8 cellular contexts compared by ENCODE assay signal in the genomic region with DNA sequence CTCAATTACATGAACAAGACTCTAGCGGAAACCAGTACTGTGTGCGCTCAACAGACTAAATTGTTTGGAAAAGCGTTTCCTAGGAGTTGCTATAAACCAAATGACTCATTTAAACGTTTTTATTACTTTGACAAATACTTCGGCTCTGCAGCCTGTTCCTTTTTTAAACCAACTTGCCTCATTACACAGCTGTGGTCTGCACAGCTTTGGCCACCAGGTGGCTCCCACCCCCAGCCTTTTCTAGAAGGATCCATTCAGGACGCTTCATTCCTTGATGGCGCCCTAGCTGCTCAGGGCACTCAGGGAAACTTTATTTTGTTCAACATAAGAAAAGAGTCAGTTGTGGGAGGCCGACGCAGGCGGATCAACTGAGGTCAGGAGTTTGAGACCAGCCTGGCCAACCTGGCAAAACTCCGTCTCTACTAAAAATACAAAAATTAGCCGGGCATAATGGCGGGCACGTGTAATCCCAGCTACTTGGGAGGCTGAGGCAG. TPM values are rescaled to one million over a fixed set of nuclear protein-coding genes. Genes with fewer than 3 reads are reported as not detected.
DNase-seq lines count a peak whose midpoint lies in the region; FAIRE-seq and TF ChIP-seq lines count a peak whose summit lies in the region.

No MANE protein-coding gene starts in this region.

- TF ChIP-seq EP300 in neural cell (conservative IDR thresholded peaks at IDR 0.05; ENCODE audit: poor library complexity, severe bottlenecking) = no peak

- no peaks in the 10 kb centered on the region for H3K36me3 ChIP-seq in neural cell (ENCODE audit: insufficient read depth, low read length)

- H3K79me2 ChIP-seq in neural cell (replicated peaks; ENCODE audit: insufficient read depth, low read length) = no peaks in the 10 kb centered on the region

- H3K9me3 ChIP-seq in neural cell (ENCODE audit: low read length) = no peaks in the 10 kb centered on the region

- peak; percentile 82 for TF ChIP-seq RAD21 in neural cell (conservative IDR thresholded peaks at IDR 0.05)

- TF ChIP-seq CTCF in GM13977 (IDR thresholded peaks at IDR 0.05; ENCODE audit: extremely low read depth, insufficient read depth, missing control alignments) (peak; percentile 89), RWPE1 (conservative IDR thresholded peaks at IDR 0.05; ENCODE audit: low read depth) (peak; percentile 90), fibroblast of the aortic adventitia (IDR thresholded peaks at IDR 0.05; ENCODE audit: insufficient read depth, low read length) (peak; percentile 93), neural cell (IDR thresholded peaks at IDR 0.05; ENCODE audit: poor library complexity, severe bottlenecking) (peak; percentile 85)

- H4K20me1 ChIP-seq in neural cell (ENCODE audit: insufficient read depth) = no peaks in the 10 kb centered on the region

- no peak overlapping the region for H3K4me2 ChIP-seq in neural cell (ENCODE audit: low read length)

- H3F3A ChIP-seq in neural cell (ENCODE audit: insufficient read depth, low read length, poor library complexity, severe bottlenecking) = no peaks in the 10 kb centered on the region

- no peak overlapping the region for H2AFZ ChIP-seq in neural cell (ENCODE audit: low read depth, low read length)

- no peaks in the 10 kb centered on the region for H3K9me2 ChIP-seq in neural cell (ENCODE audit: insufficient read depth, low read length)

- CTCF ChIA-PET in RWPE1 (lab: Yijun Ruan, JAX) = interaction anchor here (0.5 to 1.1 kb wide), 11 partner anchors 16 to 533 kb away, joined by 3 to 5 read pairs (median 4); no protein-coding TSS in a partner anchor

- in situ Hi-C loops in GM13977 (cut with MboI; ENCODE audit: low pct_unique_long_range_greater_than_20kb, low sequenced_read_pairs, unreplicated experiment) (loop anchor here (25.0 kb wide), 2 partner anchors 344 to 544 kb away; no protein-coding TSS in a partner anchor), KBM-7 (cut with MboI; ENCODE audit: low pct_unique_long_range_greater_than_20kb, low sequenced_read_pairs) (no loop called here)

- no peak overlapping the region for H3K4me3 ChIP-seq in fibroblast of the aortic adventitia (ENCODE audit: low read depth, low read length)
- no peak overlapping the region for H3K4me3 ChIP-seq in neural cell (ENCODE audit: low read length)

- POLR2A ChIA-PET in RWPE1 (lab: Yijun Ruan, JAX; ENCODE audit: low non-redundant PET) = no interaction called here

- peak; percentile 83 for DNase-seq in GM13977 (ENCODE audit: low spot score)
- peak; percentile 91 for DNase-seq in KBM-7
- peak; percentile 84 for DNase-seq in RWPE1 (ENCODE audit: low spot score)
- DNase-seq in activated T-helper 1 cell treated with anti-CD3 and anti-CD28 coated beads, Interleukin-2, amount 50 U/mL, for 16 hours (ENCODE audit: low read depth in 1 of 2, low spot score in 1 of 2) = peak; percentile 21 to 25
- DNase-seq in fibroblast of the aortic adventitia (ENCODE audit: low read depth) = peak; percentile 97
- DNase-seq in stimulated activated naive CD4-positive, alpha-beta T cell treated with Interleukin-2 at 50 U/mL for 16 hours (lab: John Stamatoyannopoulos, UW) = peak; percentile 8

- FAIRE-seq in A204.1 (lab: Jason Lieb, UNC) = peak; percentile 91

- H3K27me3 ChIP-seq in neural cell (ENCODE audit: insufficient read depth, low read depth, low read length) = no peaks in the 10 kb centered on the region

- H3K9ac ChIP-seq in neural cell (ENCODE audit: low read length) = no peak overlapping the region

- H3K27ac ChIP-seq in RWPE1 (peak overlapping the region; percentile 76), neural cell (ENCODE audit: low read length) (no peak overlapping the region)

TF ChIP-seq in neural cell, 6 proteins besides CTCF, POLR2A, EP300 and RAD21:
- TF ChIP-seq MXI1 (conservative IDR thresholded peaks at IDR 0.05; ENCODE audit: poor library complexity, severe bottlenecking) (no peak), SMC3 (conservative IDR thresholded peaks at IDR 0.05; ENCODE audit: poor library complexity) (peak; percentile 92)

RNA-seq across cellular contexts. Expression of a gene that starts 41.0 kb away (rescaled TPM):
- 11.8 and 25.8 TPM in 2 replicates for total RNA-seq in fibroblast of the aortic adventitia (ENCODE audit: low replicate concordance)
- 12.8 and 13.0 TPM in 2 replicates for polyA plus RNA-seq in neural cell
- polyA minus RNA-seq in neural cell = 40.2 and 47.2 TPM in 2 replicates

Comparison
In these comparisons a context has a peak if more than half of its experiments do, and no peak if none do; other contexts are left out.
1. DNase-seq: peak in every context shown above with its lines; median percentile 97 in fibroblast of the aortic adventitia; 91 in KBM-7; 84 in RWPE1; 83 in GM13977; 23 in activated T-helper 1 cell treated with anti-CD3 and anti-CD28 coated beads, Interleukin-2, amount 50 U/mL, for 16 hours; 8 in stimulated activated naive CD4-positive, alpha-beta T cell treated with Interleukin-2 at 50 U/mL for 16 hours.